ENCODE assay signal across 1 cellular context in the genomic region with DNA sequence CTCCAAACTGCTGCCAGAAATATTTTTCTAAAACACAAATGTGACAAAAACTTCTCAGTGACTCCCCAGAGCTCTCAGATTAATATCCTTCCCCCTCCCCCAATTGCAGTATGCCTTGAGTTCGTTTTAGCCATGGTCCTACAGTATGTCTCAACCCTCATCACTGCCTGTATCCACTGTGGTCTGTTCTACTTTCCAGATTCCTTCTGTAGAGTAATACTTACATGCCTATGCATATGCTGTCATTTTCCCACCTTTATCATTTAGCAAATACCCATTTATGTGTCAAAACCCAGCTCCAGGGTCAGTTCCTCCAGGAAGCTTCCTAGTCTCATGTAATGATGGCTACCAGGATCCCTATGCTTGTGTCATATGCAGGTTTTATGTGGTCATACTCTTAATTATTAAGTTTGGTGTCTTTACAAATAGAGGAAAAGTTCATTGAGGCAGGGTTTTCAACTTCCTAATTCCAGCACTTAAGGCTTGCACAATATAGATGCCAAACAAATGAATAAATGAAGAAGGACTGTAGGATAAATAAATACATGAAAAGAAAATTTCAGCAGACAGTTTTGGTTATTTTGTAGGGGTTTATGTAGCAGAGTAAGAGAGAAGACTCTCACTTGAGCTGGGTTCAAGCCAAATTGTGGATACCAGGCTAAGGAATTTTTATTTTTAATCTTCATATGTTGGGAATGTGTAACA.
TF ChIP-seq lines count a peak whose summit lies in the region.

No MANE protein-coding gene starts in this region.

TF ChIP-seq in SK-N-SH, 30 proteins besides CTCF, POLR2A, EP300 and RAD21 (continued from another document):
- no peak for TF ChIP-seq FOXM1 (IDR thresholded peaks at IDR 0.05; ENCODE audit: low read depth)
- TF ChIP-seq RFX5 (IDR thresholded peaks at IDR 0.05; ENCODE audit: low read length): no peak
- no peak for TF ChIP-seq GATA2 (CRISPR knock-in tag; IDR thresholded peaks at IDR 0.05)
- no peak for TF ChIP-seq SIN3A (IDR thresholded peaks at IDR 0.05; ENCODE audit: borderline replicate concordance, low read depth, low read length)
- TF ChIP-seq MXI1 (IDR thresholded peaks at IDR 0.05; ENCODE audit: low read depth, low read length): no peak
